8 cellular contexts compared by ENCODE assay signal in the genomic region with DNA sequence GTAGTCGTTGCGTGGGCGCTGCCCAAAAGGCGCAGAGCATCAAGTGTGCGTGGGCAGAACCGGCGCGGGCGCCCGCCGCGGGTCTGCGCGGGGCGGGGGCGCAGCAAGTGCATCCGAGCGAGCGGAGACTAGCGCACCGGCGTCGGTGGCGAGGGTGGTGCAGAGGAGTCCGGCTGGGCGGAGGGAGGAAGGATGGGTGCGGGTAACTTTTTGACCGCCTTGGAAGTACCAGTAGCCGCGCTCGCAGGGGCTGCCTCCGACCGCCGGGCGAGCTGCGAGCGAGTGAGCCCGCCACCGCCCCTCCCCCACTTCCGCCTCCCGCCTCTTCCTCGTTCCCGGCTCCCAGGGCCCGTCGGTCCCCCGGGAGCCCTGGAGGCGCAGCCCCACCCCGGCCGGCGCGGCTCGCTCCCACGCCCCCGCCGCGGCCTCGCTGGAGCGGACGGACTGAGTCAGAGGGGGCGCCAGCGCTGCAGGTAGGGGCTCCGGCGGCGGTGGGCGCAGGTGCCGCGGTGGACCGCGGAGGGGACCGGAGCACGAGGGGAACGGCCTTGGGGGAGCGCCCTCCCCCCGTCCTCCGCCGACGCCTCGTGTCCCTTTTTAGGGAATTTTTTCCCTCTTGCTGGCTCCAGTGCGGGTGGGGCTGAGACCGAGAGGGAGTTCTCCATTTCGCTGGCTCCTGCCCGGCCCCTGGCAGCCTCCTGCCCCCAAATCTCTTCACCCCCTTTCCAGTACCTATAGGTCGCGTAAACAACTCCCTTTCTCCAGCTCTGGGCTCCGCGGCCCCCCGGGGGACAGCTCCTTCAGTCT. TPM values are rescaled to one million over a fixed set of nuclear protein-coding genes. Genes with fewer than 3 reads are reported as not detected.
A peak's percentile ranks its signal among the peaks of the same experiment; 100 is the strongest.
DNase-seq lines count a peak whose midpoint lies in the region; ATAC-seq and TF ChIP-seq lines count a peak whose summit lies in the region.

No MANE protein-coding gene starts in this region.

- H3K27me3 ChIP-seq in liver (ENCODE audit: control insufficient read depth in 4 of 4, insufficient read depth in 4 of 4, low read length in 3 of 4) = peaks cover 0 to 2% (median 0%) of the 10 kb centered on the region in 4 donors

- peak; percentile 51 for ATAC-seq in activated CD4-positive, alpha-beta T cell treated with anti-CD3 and anti-CD28 coated beads for 36 hours
- ATAC-seq in GM18909 (IDR thresholded peaks at IDR 0.05; ENCODE audit: poor library complexity, unreplicated experiment) = no peak
- ATAC-seq in HG02623 (IDR thresholded peaks at IDR 0.05; ENCODE audit: unreplicated experiment) = no peak

- peak overlapping the region; percentile 73 for H3K4me3 Mint-ChIP-seq in activated CD4-positive, alpha-beta T cell treated with anti-CD3 and anti-CD28 coated beads for 36 hours
- H3K4me3 Mint-ChIP-seq in dendritic cell treated with granulocyte-macrophage colony-stimulating factor and Interleukin-4, amounts not matched to agents 40 ng/mL and 50 ng/mL, for 4 days = peak overlapping the region; percentile 94

- no peak for TF ChIP-seq CTCF in liver (IDR thresholded peaks at IDR 0.05; ENCODE audit: low read depth, low read length, missing input control)

- H3K9ac ChIP-seq in liver (ENCODE audit: low read depth in 1 of 2, low read length in 2 of 2) = peak overlapping the region in 1 of 2 donors; percentile 12

- H3K9me3 Mint-ChIP-seq in activated CD4-positive, alpha-beta T cell treated with anti-CD3 and anti-CD28 coated beads for 36 hours (ENCODE audit: low read depth) = no peaks in the 10 kb centered on the region
- peaks cover 9% of the 10 kb centered on the region for H3K9me3 Mint-ChIP-seq in dendritic cell treated with granulocyte-macrophage colony-stimulating factor and Interleukin-4, amounts not matched to agents 40 ng/mL and 50 ng/mL, for 4 days

- POLR2A ChIA-PET in activated CD4-positive, alpha-beta T cell treated with anti-CD3 and anti-CD28 coated beads for 36 hours (lab: Charles Lee) = interaction anchor here (0.8 to 1.0 kb wide), 2 partner anchors 11 to 47 kb away, joined by 3 to 5 read pairs; no protein-coding TSS in a partner anchor

- peaks cover 3% of the 10 kb centered on the region for H3K27me3 Mint-ChIP-seq in activated CD4-positive, alpha-beta T cell treated with anti-CD3 and anti-CD28 coated beads for 36 hours
- H3K27me3 Mint-ChIP-seq in dendritic cell treated with granulocyte-macrophage colony-stimulating factor and Interleukin-4, amounts not matched to agents 40 ng/mL and 50 ng/mL, for 4 days = peaks cover 10% of the 10 kb centered on the region

- DNase-seq in DMS53 (lab: John Stamatoyannopoulos, UW) = peak; percentile 80
- peak; percentile 59 for DNase-seq in NCI-H1105 (lab: John Stamatoyannopoulos, UW)
- peak; percentile 69 for DNase-seq in activated CD4-positive, alpha-beta T cell treated with anti-CD3 and anti-CD28 coated beads for 36 hours
- peak; percentile 74 for DNase-seq in stimulated activated CD4-positive, alpha-beta T cell treated with anti-CD3 and anti-CD28 coated beads, Interleukin-2, amount 100 ng/mL, for 4 hours (ENCODE audit: low read depth)

- CTCF ChIA-PET in activated CD4-positive, alpha-beta T cell treated with anti-CD3 and anti-CD28 coated beads for 36 hours (lab: Charles Lee) = interaction anchor here (0.6 to 2.4 kb wide), 6 partner anchors 9 to 223 kb away, joined by 3 to 13 read pairs (median 3); partner anchors contain the start of genes PIGT, SYS1 and WFDC10A

- TF ChIP-seq RAD21 in liver (IDR thresholded peaks at IDR 0.05) = no peak

- peaks cover 11% of the 10 kb centered on the region for H3K36me3 Mint-ChIP-seq in activated CD4-positive, alpha-beta T cell treated with anti-CD3 and anti-CD28 coated beads for 36 hours (ENCODE audit: low read depth)
- peaks cover 55% of the 10 kb centered on the region for H3K36me3 Mint-ChIP-seq in dendritic cell treated with granulocyte-macrophage colony-stimulating factor and Interleukin-4, amounts not matched to agents 40 ng/mL and 50 ng/mL, for 4 days (ENCODE audit: low read depth)

- H3K27ac ChIP-seq in liver (ENCODE audit: low read depth in 1 of 2, low read length in 2 of 2) = peak overlapping the region; percentile 25 to 70

- 1% methylated on average over 87 of the region's 87 CpGs for WGBS in liver

- peaks cover 0 to 3% (median 1%) of the 10 kb centered on the region in 4 donors for H3K36me3 ChIP-seq in liver (ENCODE audit: control insufficient read depth in 4 of 4, insufficient read depth in 3 of 4, low read depth in 1 of 4, low read length in 3 of 4)

- peaks cover 0 to under 1% (median 0%) of the 10 kb centered on the region in 4 donors for H3K9me3 ChIP-seq in liver (ENCODE audit: control insufficient read depth in 4 of 4, low read length in 3 of 4)

- peak overlapping the region; percentile 56 to 73 (median 70) for H3K4me3 ChIP-seq in liver (ENCODE audit: low read depth in 1 of 3, low read length in 3 of 3)

- H3K4me1 Mint-ChIP-seq in activated CD4-positive, alpha-beta T cell treated with anti-CD3 and anti-CD28 coated beads for 36 hours = peaks cover 22% of the 10 kb centered on the region
- H3K4me1 Mint-ChIP-seq in dendritic cell treated with granulocyte-macrophage colony-stimulating factor and Interleukin-4, amounts not matched to agents 40 ng/mL and 50 ng/mL, for 4 days (ENCODE audit: low read depth) = peaks cover 55% of the 10 kb centered on the region

- peak overlapping the region; percentile 69 for H3K27ac Mint-ChIP-seq in activated CD4-positive, alpha-beta T cell treated with anti-CD3 and anti-CD28 coated beads for 36 hours
- peak overlapping the region; percentile 90 for H3K27ac Mint-ChIP-seq in dendritic cell treated with granulocyte-macrophage colony-stimulating factor and Interleukin-4, amounts not matched to agents 40 ng/mL and 50 ng/mL, for 4 days

- intact Hi-C loops in activated CD4-positive, alpha-beta T cell treated with anti-CD3 and anti-CD28 coated beads for 36 hours (cut with DNase I, micrococcal nuclease) = loop anchor here in 1 of 2 experiments (1.0 to 2.0 kb wide), 4 partner anchors 10 to 205 kb away; partner anchors contain the start of genes PIGT and SYS1
- intact Hi-C loops in dendritic cell treated with granulocyte-macrophage colony-stimulating factor and Interleukin-4, amounts not matched to agents 40 ng/mL and 50 ng/mL, for 4 days (cut with micrococcal nuclease) = loop anchor here (5.0 kb wide), 1 partner anchor 34 kb away; no protein-coding TSS in a partner anchor

- peaks cover 0 to 19% (median 11%) of the 10 kb centered on the region in 4 donors for H3K4me1 ChIP-seq in liver (ENCODE audit: control insufficient read depth in 4 of 4, insufficient read depth in 4 of 4, low read length in 3 of 4)

TF ChIP-seq in liver, 16 proteins besides CTCF, POLR2A, EP300 and RAD21 (continues in another document):
- no peak for TF ChIP-seq YY1 (IDR thresholded peaks at IDR 0.05)
- TF ChIP-seq MAX (IDR thresholded peaks at IDR 0.05) = no peak
- TF ChIP-seq TAF1 (conservative IDR thresholded peaks at IDR 0.05) = no peak
- TF ChIP-seq JUND (IDR thresholded peaks at IDR 0.05) = no peak
- TF ChIP-seq RXRA (IDR thresholded peaks at IDR 0.05) = no peak
- TF ChIP-seq GABPA (IDR thresholded peaks at IDR 0.05 in 1 of 2, conservative IDR thresholded peaks at IDR 0.05 in 1 of 2) = no peak
- no peak for TF ChIP-seq REST (IDR thresholded peaks at IDR 0.05)
- no peak for TF ChIP-seq SP1 (IDR thresholded peaks at IDR 0.05)
- TF ChIP-seq ATF3 (IDR thresholded peaks at IDR 0.05) = no peak

RNA-seq across cellular contexts. Expression of gene DBNDD2, which starts 1.6 kb away (rescaled TPM):
- 10 to 100 TPM; 22.4 to 30.0 TPM for total RNA-seq in activated CD4-positive, alpha-beta T cell treated with anti-CD3 and anti-CD28 coated beads for 36 hours
- total RNA-seq in liver = 1 to 10 TPM; 2.1 to 3.2 TPM
- polyA plus RNA-seq in liver = 1 to 10 TPM; 2.2 to 4.6 TPM

RNA-seq across cellular contexts. Expression of gene PIGT, which starts 9.5 kb away (rescaled TPM):
- 10 to 100 TPM; 44.0 to 65.7 TPM for total RNA-seq in activated CD4-positive, alpha-beta T cell treated with anti-CD3 and anti-CD28 coated beads for 36 hours
- total RNA-seq in liver = 10 to 100 TPM; 14.4 to 20.7 TPM
- 10 to 100 TPM; 47.6 to 64.5 TPM for polyA plus RNA-seq in liver

RNA-seq across cellular contexts. Expression of gene TP53TG5, which starts 28.3 kb away (rescaled TPM):
- under 1 TPM; 0.40 to 0.80 TPM for total RNA-seq in activated CD4-positive, alpha-beta T cell treated with anti-CD3 and anti-CD28 coated beads for 36 hours
- total RNA-seq in liver = not detected
- not detected for polyA plus RNA-seq in liver

RNA-seq across cellular contexts. Expression of gene SYS1, which starts 43.5 kb away (rescaled TPM):
- 10 to 100 TPM; 16.1 to 26.1 TPM for total RNA-seq in activated CD4-positive, alpha-beta T cell treated with anti-CD3 and anti-CD28 coated beads for 36 hours
- 10 to 100 TPM; 15.0 to 29.0 TPM for total RNA-seq in liver
- 10 to 100 TPM; 27.2 to 37.8 TPM for polyA plus RNA-seq in liver

RNA-seq across cellular contexts. Expression of gene SDC4, which starts 58.2 kb away (rescaled TPM):
- total RNA-seq in activated CD4-positive, alpha-beta T cell treated with anti-CD3 and anti-CD28 coated beads for 36 hours = 10 to 100 TPM; 24.0 to 31.0 TPM
- 100 to 1,000 TPM in 1 of 2 donors, 10 to 100 TPM in 1; 54.4 to 147 TPM for total RNA-seq in liver
- polyA plus RNA-seq in liver = 10 to 100 TPM; 80.6 to 86.5 TPM

Comparison
In these comparisons a context has a peak if more than half of its experiments do, and no peak if none do; other contexts are left out.
1. RNA of gene DBNDD2, which starts 1.6 kb away (total RNA-seq): 22.4 to 30.0 TPM in activated CD4-positive, alpha-beta T cell treated with anti-CD3 and anti-CD28 coated beads for 36 hours; 2.1 to 3.2 TPM in liver; every median in the first group is over 4 times any median in the second.
2. Peak in every context shown above with its lines, with median percentiles within 50 percentile points of each other: DNase-seq.